Comparison of ENCODE assay signal across 8 cellular contexts in genomic region chr6:28081486-28081751, GRCh38. TPM values are rescaled to one million over a fixed set of nuclear protein-coding genes. Genes with fewer than 3 reads are reported as not detected.
DNase-seq lines count a peak whose midpoint lies in the region; ATAC-seq, FAIRE-seq and TF ChIP-seq lines count a peak whose summit lies in the region.

No MANE protein-coding gene starts in this region.

- H3K36me3 ChIP-seq in BLaER1: peaks cover 11% of the 10 kb centered on the region

- H4K20me1 ChIP-seq in BLaER1: no peaks in the 10 kb centered on the region

- FAIRE-seq in GM19239 (lab: Jason Lieb, UNC): peak; percentile 64

- H3K9ac ChIP-seq in BLaER1: peak overlapping the region; percentile 79

- TF ChIP-seq CTCF in VCaP (conservative IDR thresholded peaks at IDR 0.05) (no peak), foreskin fibroblast (IDR thresholded peaks at IDR 0.05; ENCODE audit: low read depth, low read length) (no peak)

- peak overlapping the region; percentile 84 for H3K4me2 ChIP-seq in BLaER1

- H3K27ac ChIP-seq in BLaER1: peak overlapping the region; percentile 74
- peak overlapping the region; percentile 79 for H3K27ac ChIP-seq in VCaP

- H3K4me3 ChIP-seq in BLaER1: peak overlapping the region; percentile 72
- H3K4me3 ChIP-seq in foreskin fibroblast (ENCODE audit: low read depth in 1 of 2, low read length in 2 of 2): peak overlapping the region; percentile 70 to 86

- H3K9me3 ChIP-seq in BLaER1: no peaks in the 10 kb centered on the region

- DNase-seq in GM19239 (ENCODE audit: insufficient read length, low spot score): peak; percentile 21
- no peak for DNase-seq in foreskin fibroblast
- peak; percentile 5 for DNase-seq in putamen (ENCODE audit: low spot score)
- DNase-seq in DMS 273 (lab: John Stamatoyannopoulos, UW; ENCODE audit: unreplicated experiment): no peak
- DNase-seq in SK-N-DZ (ENCODE audit: low spot score): no peak

- H3K4me1 ChIP-seq in BLaER1: peaks cover 17% of the 10 kb centered on the region

- ATAC-seq in HG03432 (IDR thresholded peaks at IDR 0.05; ENCODE audit: unreplicated experiment): peak; percentile 67

- H3K27me3 ChIP-seq in BLaER1: no peaks in the 10 kb centered on the region

RNA-seq across cellular contexts. Expression of gene ZNF165, which starts 1.1 kb away (rescaled TPM):
- polyA plus RNA-seq in SK-N-DZ (2014; cell fraction: cytosol; rRNA removed): 1.4 and 1.7 TPM in 2 replicates
- polyA plus RNA-seq in SK-N-DZ (2014; cell fraction: nucleus; rRNA removed): 0.76 and 1.0 TPM in 2 replicates

RNA-seq across cellular contexts. Expression of gene ZSCAN16, which starts 43.0 kb away (rescaled TPM):
- 7.7 and 9.3 TPM in 2 replicates for polyA plus RNA-seq in SK-N-DZ (2014; cell fraction: cytosol; rRNA removed)
- 11.4 and 13.5 TPM in 2 replicates for polyA plus RNA-seq in SK-N-DZ (2014; cell fraction: nucleus; rRNA removed)

Comparison
In these comparisons a context has a peak if more than half of its experiments do, and no peak if none do; other contexts are left out.
1. DNase-seq: peak in GM19239 (single experiment) and putamen (single experiment); none in foreskin fibroblast (0 of 2), DMS 273 (single experiment) and SK-N-DZ (single experiment).